In genomic region chr4:183721207-183722081, GRCh38 we compare ENCODE assay signal across 8 cellular contexts.
DNase-seq lines count a peak whose midpoint lies in the region; ATAC-seq, FAIRE-seq and TF ChIP-seq lines count a peak whose summit lies in the region.

No MANE protein-coding gene starts in this region.

- no peak for TF ChIP-seq POLR2A in heart left ventricle (IDR thresholded peaks at IDR 0.05)

- CTCF ChIA-PET in activated naive CD4-positive, alpha-beta T cell treated with anti-CD3 and anti-CD28 coated beads, Interleukin-2, amount 10 ng/mL, durations not matched to agents 7 days and 5 days (lab: Charles Lee), result interaction anchor here (0.6 to 1.5 kb wide), 4 partner anchors 17 to 253 kb away, joined by 3 to 6 read pairs (median 4); no protein-coding TSS in a partner anchor

- no peaks in the 10 kb centered on the region for H3K27me3 ChIP-seq in heart left ventricle

- H3K27ac ChIP-seq in heart left ventricle, result peak overlapping the region in 7 of 12 donors; percentile 24 to 64 (median 38)

- no peaks in the 10 kb centered on the region for H3K36me3 ChIP-seq in heart left ventricle

- DNase-seq in GM18507 (ENCODE audit: extremely low spot score, insufficient read length, low read depth), result peak; percentile 52
- DNase-seq in NOMO-1 treated with dmso at 0.1 percent for 144 hours (lab: John Stamatoyannopoulos, UW; ENCODE audit: unreplicated experiment), result peak; percentile 78
- peak; percentile 60 for DNase-seq in activated naive CD4-positive, alpha-beta T cell treated with anti-CD3 and anti-CD28 coated beads, Interleukin-2, amount 10 ng/mL, durations not matched to agents 7 days and 5 days
- peak; percentile 57 to 85 (median 78) for DNase-seq in heart left ventricle
- peak; percentile 70 for DNase-seq in sciatic nerve (ENCODE audit: low spot score)
- DNase-seq in NCI-H187 (lab: John Stamatoyannopoulos, UW), result no peak
- no peak for DNase-seq in Ammon's horn (ENCODE audit: low spot score)
- DNase-seq in SK-N-DZ (ENCODE audit: low spot score), result no peak

- H3K4me3 Mint-ChIP-seq in activated naive CD4-positive, alpha-beta T cell treated with anti-CD3 and anti-CD28 coated beads, Interleukin-2, amount 10 ng/mL, durations not matched to agents 7 days and 5 days, result peak overlapping the region; percentile 18

- H3K4me3 ChIP-seq in heart left ventricle, result peak overlapping the region; percentile 32 to 70 (median 58)

- peak; percentile 87 for FAIRE-seq in GM18507 (lab: Jason Lieb, UNC)

- no peak overlapping the region for H3K27ac Mint-ChIP-seq in activated naive CD4-positive, alpha-beta T cell treated with anti-CD3 and anti-CD28 coated beads, Interleukin-2, amount 10 ng/mL, durations not matched to agents 7 days and 5 days

- no peaks in the 10 kb centered on the region for H3K9me3 Mint-ChIP-seq in activated naive CD4-positive, alpha-beta T cell treated with anti-CD3 and anti-CD28 coated beads, Interleukin-2, amount 10 ng/mL, durations not matched to agents 7 days and 5 days

- 26 to 49% (median 43%) methylated on average over 38 of the region's 38 CpGs for WGBS in heart left ventricle, 4 donors

- peaks cover 19% of the 10 kb centered on the region for H3K4me1 Mint-ChIP-seq in activated naive CD4-positive, alpha-beta T cell treated with anti-CD3 and anti-CD28 coated beads, Interleukin-2, amount 10 ng/mL, durations not matched to agents 7 days and 5 days

- H3K36me3 Mint-ChIP-seq in activated naive CD4-positive, alpha-beta T cell treated with anti-CD3 and anti-CD28 coated beads, Interleukin-2, amount 10 ng/mL, durations not matched to agents 7 days and 5 days, result no peaks in the 10 kb centered on the region

- peak; percentile 22 to 66 (median 48) for TF ChIP-seq CTCF in heart left ventricle (IDR thresholded peaks at IDR 0.05)

- peaks cover 42% of the 10 kb centered on the region for H3K27me3 Mint-ChIP-seq in activated naive CD4-positive, alpha-beta T cell treated with anti-CD3 and anti-CD28 coated beads, Interleukin-2, amount 10 ng/mL, durations not matched to agents 7 days and 5 days

- peak; percentile 59 to 85 (median 82) for ATAC-seq in heart left ventricle
- ATAC-seq in sciatic nerve, result peak; percentile 79

- peaks cover 0 to 18% (median 1%) of the 10 kb centered on the region in 12 donors for H3K4me1 ChIP-seq in heart left ventricle

- intact Hi-C loops in heart left ventricle (cut with DNase I) (loop anchor here in 6 of 10 donors (5.0 to 10.0 kb wide), 6 partner anchors 73 to 446 kb away; no protein-coding TSS in a partner anchor), sciatic nerve (cut with DNase I) (loop anchor here (5.0 to 10.0 kb wide), 3 partner anchors 103 to 1184 kb away; no protein-coding TSS in a partner anchor)

- peaks cover 0 to 6% (median 0%) of the 10 kb centered on the region in 12 donors for H3K9me3 ChIP-seq in heart left ventricle

Comparison
In these comparisons a context has a peak if more than half of its experiments do, and no peak if none do; other contexts are left out.
1. DNase-seq: peak in GM18507 (single experiment), NOMO-1 treated with dmso at 0.1 percent for 144 hours (single experiment), activated naive CD4-positive, alpha-beta T cell treated with anti-CD3 and anti-CD28 coated beads, Interleukin-2, amount 10 ng/mL, durations not matched to agents 7 days and 5 days (single experiment), heart left ventricle (5 of 5) and sciatic nerve (single experiment); none in NCI-H187 (0 of 2), Ammon's horn (single experiment) and SK-N-DZ (single experiment).